ENCODE assay signal across 8 cellular contexts in genomic region chr6:70413114-70413828, GRCh38. TPM values are rescaled to one million over a fixed set of nuclear protein-coding genes. Genes with fewer than 3 reads are reported as not detected.
DNase-seq lines count a peak whose midpoint lies in the region; ATAC-seq and TF ChIP-seq lines count a peak whose summit lies in the region.

Gene FAM135A (plus strand): TSS chr6:70413508. CDS start chr6:70428343, 14,835 bp downstream.

- no peak for TF ChIP-seq CTCF in Panc1 (IDR thresholded peaks at IDR 0.05)
- no peak for TF ChIP-seq CTCF in esophagus squamous epithelium (IDR thresholded peaks at IDR 0.05)

- in situ Hi-C loops in Panc1 (cut with HindIII; ENCODE audit: low pct_unique_long_range_greater_than_20kb, low sequenced_read_pairs) = no loop called here

- CTCF ChIA-PET in Panc1 (lab: Charles Lee) = interaction anchor here (0.6 to 0.7 kb wide), 3 partner anchors 106 to 244 kb away, joined by 3 to 7 read pairs (median 4); no protein-coding TSS in a partner anchor

- H3K4me1 ChIP-seq in Panc1 (ENCODE audit: control insufficient read depth, insufficient read depth, low read length) = peaks cover 5% of the 10 kb centered on the region; the same call in 1 of the 2 replicates
- H3K4me1 ChIP-seq in esophagus squamous epithelium = peaks cover 0 to 35% (median 7%) of the 10 kb centered on the region in 3 donors

- peak within 1 kb of the TSS; percentile 70 for H3K4me3 ChIP-seq in Jurkat, Clone E6-1 (ENCODE audit: low read length)
- H3K4me3 ChIP-seq in Panc1 (ENCODE audit: low read depth in 2 of 2, low read length in 2 of 2) (peak within 1 kb of the TSS; percentile 95 to 96), esophagus squamous epithelium (peak within 1 kb of the TSS; percentile 71 to 98 (median 86))

- no TSS peak for BruUV-seq in Panc1 (replicated peaks; lab: Mats Ljungman, UMichigan)

- H3K27me3 ChIP-seq in Panc1 (ENCODE audit: control insufficient read depth, insufficient read depth, low read length) = no peaks in the 10 kb centered on the region
- H3K27me3 ChIP-seq in esophagus squamous epithelium = no peaks in the 10 kb centered on the region

- ATAC-seq in GM21619 (IDR thresholded peaks at IDR 0.05; ENCODE audit: unreplicated experiment) (peak; percentile 78), Panc1 (peak; percentile 97)

- POLR2A ChIA-PET in Panc1 (lab: Charles Lee) = interaction anchor here (0.6 to 0.9 kb wide), 3 partner anchors 11 to 545 kb away, joined by 4 to 12 read pairs (median 8); no protein-coding TSS in a partner anchor

- DNase-seq in DMS153 treated with DMSO at 0.1 percent for 48 hours (lab: John Stamatoyannopoulos, UW; ENCODE audit: unreplicated experiment) (peak; percentile 99), Panc1 (ENCODE audit: low read depth, low spot score) (peak; percentile 97), activated T-helper 1 cell treated with Interleukin-2 at 50 U/mL for 16 hours (ENCODE audit: low read depth) (peak; percentile 89), esophagus squamous epithelium (lab: John Stamatoyannopoulos, UW) (peak; percentile 84), myocyte (ENCODE audit: low read depth) (peak; percentile 99)
- DNase-seq in Jurkat, Clone E6-1 (ENCODE audit: low read depth, low spot score) = peak; percentile 95
- DNase-seq in stimulated activated CD8-positive, alpha-beta memory T cell treated with anti-CD3 and anti-CD28 coated beads, Interleukin-7, amount 100 ng/mL, for 48 hours (ENCODE audit: extremely low read depth in 1 of 2, low read depth in 1 of 2) = peak; percentile 90 to 95

- peak in 3 of 4 donors; percentile 31 to 82 (median 31) for TF ChIP-seq POLR2A in esophagus squamous epithelium (IDR thresholded peaks at IDR 0.05)

- intact Hi-C loops in Panc1 (cut with micrococcal nuclease; ENCODE audit: unreplicated experiment) (loop anchor here (10.0 kb wide), 1 partner anchor 272 kb away; no protein-coding TSS in a partner anchor), esophagus squamous epithelium (cut with DNase I) (no loop called here)

- H3K36me3 ChIP-seq in Panc1 (ENCODE audit: control insufficient read depth, insufficient read depth, low read length) (peaks cover 2% of the 10 kb centered on the region), esophagus squamous epithelium (peaks cover 0 to 13% (median 0%) of the 10 kb centered on the region in 3 donors)

- WGBS in esophagus squamous epithelium, 2 donors = 0% methylated on average over 7 to 12 of the region's 65 CpGs

- H3K9me3 ChIP-seq in Panc1 (ENCODE audit: control insufficient read depth, insufficient read depth, low read depth, low read length) (no peaks in the 10 kb centered on the region), esophagus squamous epithelium (no peaks in the 10 kb centered on the region)

- peak within 1 kb of the TSS; percentile 97 for H3K27ac ChIP-seq in Panc1 (ENCODE audit: low read length)
- peak within 1 kb of the TSS; percentile 92 to 96 (median 94) for H3K27ac ChIP-seq in esophagus squamous epithelium

RNA-seq across cellular contexts. Expression of gene FAM135A, which starts in this region (rescaled TPM):
- 6.4 TPM for polyA plus RNA-seq in Jurkat, Clone E6-1 (2012; ENCODE audit: insufficient read depth, insufficient read length)
- 31.5 TPM for total RNA-seq in Panc1 (2021; ENCODE audit: unreplicated experiment)
- polyA plus RNA-seq in Panc1 (2012; ENCODE audit: insufficient read length) = 12.2 TPM
- 100 to 1,000 TPM in 3 of 4 donors, 10 to 100 TPM in 1; 81.4 to 142 (median 120) TPM for total RNA-seq in esophagus squamous epithelium
- total RNA-seq in myocyte = 12.2 and 14.6 TPM in 2 replicates
- 2.6 TPM for polyA plus RNA-seq in myocyte (2012)

Comparison
In these comparisons a context has a peak if more than half of its experiments do, and no peak if none do; other contexts are left out.
1. Peak in every context shown above with its lines: DNase-seq, ATAC-seq, H3K4me3 ChIP-seq and H3K27ac ChIP-seq.